12 cellular contexts compared by ENCODE assay signal in genomic region chr7:47485640-47486435, GRCh38.
DNase-seq lines count a peak whose midpoint lies in the region; ATAC-seq, FAIRE-seq and TF ChIP-seq lines count a peak whose summit lies in the region.
"Had no signal": no experiment of that assay in that cellular context is flagged by ENCODE, and none has a peak within 500 bp of the region (broad histone marks: within the 10 kb centered on the region; RNA-seq: fewer than 3 reads in every experiment).

No MANE protein-coding gene starts in this region.

- H3K9me3 Mint-ChIP-seq in astrocyte (ENCODE audit: unreplicated experiment), result no peaks in the 10 kb centered on the region

- H3K36me3 Mint-ChIP-seq in astrocyte (ENCODE audit: low read depth, unreplicated experiment), result peaks cover 14% of the 10 kb centered on the region
- no peaks in the 10 kb centered on the region for H3K36me3 Mint-ChIP-seq in T-helper 17 cell (ENCODE audit: low read depth)

- peak overlapping the region; percentile 8 for H3K27ac Mint-ChIP-seq in astrocyte (ENCODE audit: unreplicated experiment)
- no peak overlapping the region for H3K27ac Mint-ChIP-seq in T-helper 17 cell
- H3K27ac Mint-ChIP-seq: WTC11 had no signal

- no peaks in the 10 kb centered on the region for H3K27me3 Mint-ChIP-seq in astrocyte (ENCODE audit: low read depth, unreplicated experiment)
- H3K27me3 Mint-ChIP-seq in T-helper 17 cell, result no peaks in the 10 kb centered on the region

- TF ChIP-seq CTCF in astrocyte (IDR thresholded peaks at IDR 0.05; ENCODE audit: insufficient read depth, low read depth, low read length) (no peak), lower lobe of right lung (IDR thresholded peaks at IDR 0.05) (no peak), thyroid gland (IDR thresholded peaks at IDR 0.05) (no peak)

- H3K9me3 ChIP-seq in astrocyte (ENCODE audit: insufficient read depth, low read depth, low read length), result no peaks in the 10 kb centered on the region
- H3K9me3 ChIP-seq in lower lobe of right lung, result no peaks in the 10 kb centered on the region
- no peaks in the 10 kb centered on the region for H3K9me3 ChIP-seq in thyroid gland
- no peaks in the 10 kb centered on the region for H3K9me3 ChIP-seq in T-helper 17 cell (ENCODE audit: control insufficient read depth, low read length, poor library complexity, severe bottlenecking)
- H3K9me3 ChIP-seq: neutrophil had no signal

- peak overlapping the region; percentile 44 for H3K9ac ChIP-seq in astrocyte (ENCODE audit: low read length)

- peak; percentile 58 for FAIRE-seq in astrocyte (lab: Jason Lieb, UNC)
- FAIRE-seq: A204.1 had no signal

- H3K4me3 ChIP-seq in astrocyte (ENCODE audit: insufficient read depth, low read depth, low read length), result no peak overlapping the region
- no peak overlapping the region for H3K4me3 ChIP-seq in lower lobe of right lung
- no peak overlapping the region for H3K4me3 ChIP-seq in thyroid gland (replicated peaks in 1 of 3)
- H3K4me3 ChIP-seq: dorsolateral prefrontal cortex had no signal

- H4K20me1 ChIP-seq in astrocyte (ENCODE audit: insufficient read depth, low read length), result peaks cover 19% of the 10 kb centered on the region

- no peak for TF ChIP-seq POLR2A in thyroid gland (IDR thresholded peaks at IDR 0.05)

- H3K4me3 Mint-ChIP-seq in astrocyte (ENCODE audit: unreplicated experiment) (no peak overlapping the region), T-helper 17 cell (no peak overlapping the region)
- H3K4me3 Mint-ChIP-seq: WTC11 had no signal

- H3K4me1 ChIP-seq in astrocyte (ENCODE audit: insufficient read depth, low read length) (peaks cover 46% of the 10 kb centered on the region), lower lobe of right lung (peaks cover 46% of the 10 kb centered on the region), thyroid gland (peaks cover 18 to 55% of the 10 kb centered on the region in 2 donors)

- intact Hi-C loops in lower lobe of right lung (cut with DNase I), result no loop called here
- intact Hi-C loops in thyroid gland (cut with DNase I), result no loop called here

- WGBS in thyroid gland, 2 donors, result 73 to 75% methylated on average over 8 to 9 of the region's 9 CpGs

- H3K4me1 Mint-ChIP-seq in astrocyte (ENCODE audit: low read depth, unreplicated experiment), result peaks cover 58% of the 10 kb centered on the region
- H3K4me1 Mint-ChIP-seq in T-helper 17 cell, result no peaks in the 10 kb centered on the region

- ATAC-seq in lower lobe of right lung (peak; percentile 79 to 82), T-helper 17 cell (no peak)
- ATAC-seq: WTC11 had no signal

- H3K79me2 ChIP-seq in astrocyte (ENCODE audit: insufficient read depth, low read length), result peaks cover 78% of the 10 kb centered on the region

- H3K27me3 ChIP-seq in astrocyte (ENCODE audit: insufficient read depth, low read length) (no peaks in the 10 kb centered on the region), lower lobe of right lung (ENCODE audit: low read depth) (no peaks in the 10 kb centered on the region), thyroid gland (no peaks in the 10 kb centered on the region)
- H3K27me3 ChIP-seq: neutrophil had no signal

- peak in 2 of 3 experiments; percentile 35 to 65 for DNase-seq in NCI-H1417 (lab: John Stamatoyannopoulos, UW)
- no peak for DNase-seq in NCI-H1417 treated with DMSO at 0.1 percent for 48 hours (lab: John Stamatoyannopoulos, UW)
- DNase-seq in astrocyte (ENCODE audit: low read depth), result no peak
- DNase-seq in lower lobe of right lung, result no peak
- peak; percentile 70 to 82 for DNase-seq in thyroid gland
- no peak for DNase-seq in T-helper 17 cell
- no peak for DNase-seq in stimulated activated CD8-positive, alpha-beta memory T cell treated with anti-CD3 and anti-CD28 coated beads, Interleukin-4, amount 100 ng/mL, for 48 hours
- no peak for DNase-seq in ureter (ENCODE audit: low spot score)
- DNase-seq: dorsolateral prefrontal cortex had no signal

- peak overlapping the region; percentile 7 for H3K4me2 ChIP-seq in astrocyte (ENCODE audit: low read length)

- H3K27ac ChIP-seq in astrocyte (ENCODE audit: low read depth, low read length) (peak overlapping the region; percentile 55), lower lobe of right lung (no peak overlapping the region), thyroid gland (peak overlapping the region; percentile 28 to 53 (median 33))
- H3K27ac ChIP-seq: neutrophil had no signal

- H3K36me3 ChIP-seq in astrocyte (ENCODE audit: insufficient read depth, low read length) (no peaks in the 10 kb centered on the region), lower lobe of right lung (no peaks in the 10 kb centered on the region), thyroid gland (no peaks in the 10 kb centered on the region)
- H3K36me3 ChIP-seq: neutrophil had no signal

- no peak overlapping the region for H2AFZ ChIP-seq in astrocyte (ENCODE audit: low read depth, low read length)

Comparison
In these comparisons a context has a peak if more than half of its experiments do, and no peak if none do; other contexts are left out.
1. DNase-seq: peak in NCI-H1417 (2 of 3) and thyroid gland (2 of 2); none in NCI-H1417 treated with DMSO at 0.1 percent for 48 hours (single experiment), astrocyte (single experiment), lower lobe of right lung (single experiment), T-helper 17 cell (0 of 3), stimulated activated CD8-positive, alpha-beta memory T cell treated with anti-CD3 and anti-CD28 coated beads, Interleukin-4, amount 100 ng/mL, for 48 hours (single experiment) and ureter (single experiment).